Comparison of ENCODE assay signal across 22 cellular contexts in genomic region chr1:232305020-232305419, GRCh38.
DNase-seq lines count a peak whose midpoint lies in the region; ATAC-seq and TF ChIP-seq lines count a peak whose summit lies in the region.
"Had no signal": no experiment of that assay in that cellular context is flagged by ENCODE, and none has a peak within 500 bp of the region (broad histone marks: within the 10 kb centered on the region; RNA-seq: fewer than 3 reads in every experiment).

No MANE protein-coding gene starts in this region.

- H3K27ac ChIP-seq in colonic mucosa (no peak overlapping the region), thyroid gland (no peak overlapping the region), WERI-Rb-1 (no peak overlapping the region)
- H3K27ac ChIP-seq: adrenal gland, brain microvascular endothelial cell, coronary artery, HL-60, neural progenitor cell had no signal

- H3K9ac ChIP-seq in colonic mucosa (ENCODE audit: low read depth in 2 of 2, low read length in 2 of 2), result no peak overlapping the region
- H3K9ac ChIP-seq: neural progenitor cell had no signal

- ATAC-seq in HG03097 (IDR thresholded peaks at IDR 0.05; ENCODE audit: low FRiP score, unreplicated experiment), result no peak
- ATAC-seq: activated CD8-positive, alpha-beta T cell treated with anti-CD3 and anti-CD28 coated beads for 36 hours; heart left ventricle; HepG2; left ventricle myocardium superior had no signal

- TF ChIP-seq CTCF in colonic mucosa (IDR thresholded peaks at IDR 0.05), result no peak
- TF ChIP-seq CTCF in thyroid gland (IDR thresholded peaks at IDR 0.05), result no peak
- TF ChIP-seq CTCF in WERI-Rb-1 (IDR thresholded peaks at IDR 0.05; ENCODE audit: low read depth, low read length), result no peak

- 35 to 36% methylated on average over 3 of the region's 3 CpGs for WGBS in thyroid gland, 2 donors

- H3K36me3 ChIP-seq in colonic mucosa (no peaks in the 10 kb centered on the region), thyroid gland (no peaks in the 10 kb centered on the region), WERI-Rb-1 (no peaks in the 10 kb centered on the region)
- H3K36me3 ChIP-seq: adrenal gland, brain microvascular endothelial cell, heart left ventricle, neural progenitor cell had no signal

- peak; percentile 4 for DNase-seq in NCI-H2196 (lab: John Stamatoyannopoulos, UW; ENCODE audit: unreplicated experiment)
- no peak for DNase-seq in NCI-H2196 treated with DMSO at 0.1 percent for 48 hours (lab: John Stamatoyannopoulos, UW; ENCODE audit: unreplicated experiment)
- peak; percentile 76 for DNase-seq in NCI-H2107 treated with DMSO at 0.1 percent for 48 hours (lab: John Stamatoyannopoulos, UW; ENCODE audit: unreplicated experiment)
- DNase-seq in colonic mucosa, result peak; percentile 65
- DNase-seq in thyroid gland, result peak; percentile 12 to 16
- DNase-seq in ecto neural progenitor cell (ENCODE audit: low spot score), result no peak
- DNase-seq in WERI-Rb-1, result no peak
- DNase-seq: activated CD4-positive, CD25-positive, alpha-beta regulatory T cell treated with anti-CD3 and anti-CD28 coated beads, Interleukin-2, amount 50 U/mL, for 72 hours; activated CD8-positive, alpha-beta T cell treated with anti-CD3 and anti-CD28 coated beads for 36 hours; activated T-cell treated with anti-CD3 and anti-CD28 coated beads, Interleukin-2, amount 50 U/mL, for 1 hour; adrenal gland; brain microvascular endothelial cell; Caco-2; heart left ventricle; left ventricle myocardium superior; NCI-H1930; SHP77 had no signal

- H3K9me3 ChIP-seq in colonic mucosa (no peaks in the 10 kb centered on the region), thyroid gland (no peaks in the 10 kb centered on the region), WERI-Rb-1 (ENCODE audit: severe bottlenecking) (no peaks in the 10 kb centered on the region)
- H3K9me3 ChIP-seq: adrenal gland, Caco-2 had no signal

- no peaks in the 10 kb centered on the region for H3K4me1 ChIP-seq in colonic mucosa
- H3K4me1 ChIP-seq in thyroid gland, result peaks cover 14 to 25% of the 10 kb centered on the region in 2 donors
- H3K4me1 ChIP-seq: adrenal gland, Caco-2, neural progenitor cell had no signal

- intact Hi-C loops in colonic mucosa (cut with DNase I), result no loop called here
- intact Hi-C loops in thyroid gland (cut with DNase I), result no loop called here

- H3K4me3 ChIP-seq in colonic mucosa (no peak overlapping the region), thyroid gland (replicated peaks in 1 of 3) (no peak overlapping the region), WERI-Rb-1 (ENCODE audit: low read depth, low read length) (no peak overlapping the region)
- H3K4me3 ChIP-seq: adrenal gland, coronary artery, heart left ventricle, neural progenitor cell had no signal

- H3K27me3 ChIP-seq in colonic mucosa (no peaks in the 10 kb centered on the region), thyroid gland (no peaks in the 10 kb centered on the region), WERI-Rb-1 (ENCODE audit: insufficient read depth, low read depth, severe bottlenecking) (peaks cover 56% of the 10 kb centered on the region)
- H3K27me3 ChIP-seq: adrenal gland, brain microvascular endothelial cell, heart left ventricle, neural progenitor cell had no signal

- TF ChIP-seq POLR2A in thyroid gland (IDR thresholded peaks at IDR 0.05), result no peak

Comparison
In these comparisons a context has a peak if more than half of its experiments do, and no peak if none do; other contexts are left out.
1. DNase-seq: peak in NCI-H2196 (single experiment), NCI-H2107 treated with DMSO at 0.1 percent for 48 hours (single experiment), colonic mucosa (single experiment) and thyroid gland (2 of 2); none in NCI-H2196 treated with DMSO at 0.1 percent for 48 hours (single experiment), ecto neural progenitor cell (single experiment) and WERI-Rb-1 (single experiment).